1 cellular context compared by ENCODE assay signal in genomic region chr14:70823281-70823680, GRCh38.
TF ChIP-seq lines count a peak whose summit lies in the region.

No MANE protein-coding gene starts in this region.

TF ChIP-seq in IMR-90, 13 proteins besides CTCF, POLR2A, EP300 and RAD21 (continued from another document):
- TF ChIP-seq ELK1 (IDR thresholded peaks at IDR 0.05; ENCODE audit: borderline replicate concordance, low read depth, low read length) (no peak), RFX5 (IDR thresholded peaks at IDR 0.05; ENCODE audit: low read depth, low read length) (no peak), NFE2L2 (IDR thresholded peaks at IDR 0.05; ENCODE audit: low read depth, low read length) (no peak), BHLHE40 (IDR thresholded peaks at IDR 0.05; ENCODE audit: low read depth, low read length) (no peak), RCOR1 (IDR thresholded peaks at IDR 0.05; ENCODE audit: insufficient replicate concordance, low read length) (no peak)
